Comparison of ENCODE assay signal across 27 cellular contexts in the genomic region with DNA sequence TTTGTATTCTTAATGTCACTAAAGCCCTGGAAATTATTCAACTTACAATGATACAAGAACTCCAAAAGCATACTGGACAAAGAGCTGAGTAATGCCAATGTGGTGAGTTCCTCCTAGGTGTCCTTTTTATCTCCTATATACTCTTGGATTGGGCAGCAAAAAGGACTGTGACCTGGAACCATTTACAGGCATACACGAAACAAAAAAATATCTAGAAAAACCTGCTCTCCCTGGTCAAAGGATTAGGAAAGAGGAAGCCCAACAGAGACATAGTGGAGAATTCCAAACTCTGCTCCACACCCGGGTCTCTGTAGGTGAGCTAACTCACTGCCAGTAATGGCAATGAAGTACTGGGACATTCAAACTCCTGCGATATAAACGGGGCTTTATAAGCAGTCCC.
"Had no signal": no experiment of that assay in that cellular context is flagged by ENCODE, and none has a peak within 500 bp of the region (broad histone marks: within the 10 kb centered on the region; RNA-seq: fewer than 3 reads in every experiment).

No MANE protein-coding gene starts in this region.

- H3K27me3 Mint-ChIP-seq: naive B cell; stimulated activated naive B cell treated with anti-CD40 and anti-IgM and Interleukin-4, amounts not matched to agents 10 μg/mL and 1 μg/mL and 100 μg/mL, for 72 hours had no signal

- H3K4me1 Mint-ChIP-seq: naive B cell; nephron progenitor cell; stimulated activated naive B cell treated with anti-CD40 and anti-IgM and Interleukin-4, amounts not matched to agents 10 μg/mL and 1 μg/mL and 100 μg/mL, for 72 hours had no signal

- FAIRE-seq: keratinocyte, pancreas, urothelium cell line had no signal

- H3K27ac ChIP-seq: left ventricle myocardium inferior, pancreas, prostate gland, skin epidermis, stomach, testis, thyroid gland, transverse colon, upper lobe of right lung had no signal

- DNase-seq: hippocampal formation; left ventricle myocardium inferior; mesendoderm; naive B cell; natural killer cell; nephron progenitor cell; pancreas; retina; right cardiac atrium; stimulated activated CD4-positive, alpha-beta T cell treated with anti-CD3 and anti-CD28 coated beads, Interleukin-12 subunit alpha, Interleukin-12 subunit beta, amount 100 ng/mL, for 4 hours; stimulated activated CD4-positive, alpha-beta T cell treated with anti-CD3 and anti-CD28 coated beads, Interleukin-15, amount 100 ng/mL, for 24 hours; stimulated activated CD4-positive, alpha-beta T cell treated with anti-CD3 and anti-CD28 coated beads, Interleukin-2, amount 100 ng/mL, for 24 hours; stimulated activated CD4-positive, alpha-beta T cell treated with anti-CD3 and anti-CD28 coated beads, Interleukin-4, amount 100 ng/mL, for 1 hour; stimulated activated naive B cell treated with anti-CD40 and anti-IgM and Interleukin-4, amounts not matched to agents 10 μg/mL and 1 μg/mL and 100 μg/mL, for 72 hours; stimulated activated naive CD8-positive, alpha-beta T cell treated with anti-CD3 and anti-CD28 coated beads, Interleukin-15, Interleukin-2, amounts not matched to agents 100 U/mL and 50 U/mL, for 24 hours; stomach; testis; thyroid gland; transverse colon; upper lobe of right lung had no signal

- H3K27me3 ChIP-seq: pancreas, stomach, testis, thyroid gland, transverse colon, upper lobe of right lung had no signal

- H3K36me3 Mint-ChIP-seq: mesothelial cell of epicardium; naive B cell; natural killer cell; stimulated activated naive B cell treated with anti-CD40 and anti-IgM and Interleukin-4, amounts not matched to agents 10 μg/mL and 1 μg/mL and 100 μg/mL, for 72 hours had no signal

- H3K36me3 ChIP-seq: left ventricle myocardium inferior, pancreas, prostate gland, stomach, thyroid gland, transverse colon, upper lobe of right lung had no signal

- H3K9me3 Mint-ChIP-seq: nephron progenitor cell had no signal

- H3K4me3 ChIP-seq: left ventricle myocardium inferior, lung, pancreas, prostate gland, skin epidermis, stomach, testis, thyroid gland, transverse colon, upper lobe of right lung had no signal

- H3K4me1 ChIP-seq: left ventricle myocardium inferior, prostate gland, stomach, testis, thyroid gland, transverse colon, upper lobe of right lung had no signal

- ATAC-seq: natural killer cell; pancreas; right cardiac atrium; sciatic nerve; stimulated activated naive B cell treated with anti-CD40 and anti-IgM and Interleukin-4, amounts not matched to agents 10 μg/mL and 1 μg/mL and 100 μg/mL, for 72 hours; stimulated activated naive CD8-positive, alpha-beta T cell treated with anti-CD3 and anti-CD28 coated beads, Interleukin-15, Interleukin-2, amounts not matched to agents 100 U/mL and 50 U/mL, for 24 hours; upper lobe of right lung had no signal

- H3K4me3 Mint-ChIP-seq: mesothelial cell of epicardium; naive B cell; natural killer cell; nephron progenitor cell; stimulated activated naive B cell treated with anti-CD40 and anti-IgM and Interleukin-4, amounts not matched to agents 10 μg/mL and 1 μg/mL and 100 μg/mL, for 72 hours had no signal

- H3K27ac Mint-ChIP-seq: mesothelial cell of epicardium; naive B cell; nephron progenitor cell; stimulated activated naive B cell treated with anti-CD40 and anti-IgM and Interleukin-4, amounts not matched to agents 10 μg/mL and 1 μg/mL and 100 μg/mL, for 72 hours had no signal

- H3K9me3 ChIP-seq: left ventricle myocardium inferior, pancreas, prostate gland, testis, thyroid gland, transverse colon, upper lobe of right lung had no signal
